Comparison of ENCODE assay signal across 9 cellular contexts in the genomic region with DNA sequence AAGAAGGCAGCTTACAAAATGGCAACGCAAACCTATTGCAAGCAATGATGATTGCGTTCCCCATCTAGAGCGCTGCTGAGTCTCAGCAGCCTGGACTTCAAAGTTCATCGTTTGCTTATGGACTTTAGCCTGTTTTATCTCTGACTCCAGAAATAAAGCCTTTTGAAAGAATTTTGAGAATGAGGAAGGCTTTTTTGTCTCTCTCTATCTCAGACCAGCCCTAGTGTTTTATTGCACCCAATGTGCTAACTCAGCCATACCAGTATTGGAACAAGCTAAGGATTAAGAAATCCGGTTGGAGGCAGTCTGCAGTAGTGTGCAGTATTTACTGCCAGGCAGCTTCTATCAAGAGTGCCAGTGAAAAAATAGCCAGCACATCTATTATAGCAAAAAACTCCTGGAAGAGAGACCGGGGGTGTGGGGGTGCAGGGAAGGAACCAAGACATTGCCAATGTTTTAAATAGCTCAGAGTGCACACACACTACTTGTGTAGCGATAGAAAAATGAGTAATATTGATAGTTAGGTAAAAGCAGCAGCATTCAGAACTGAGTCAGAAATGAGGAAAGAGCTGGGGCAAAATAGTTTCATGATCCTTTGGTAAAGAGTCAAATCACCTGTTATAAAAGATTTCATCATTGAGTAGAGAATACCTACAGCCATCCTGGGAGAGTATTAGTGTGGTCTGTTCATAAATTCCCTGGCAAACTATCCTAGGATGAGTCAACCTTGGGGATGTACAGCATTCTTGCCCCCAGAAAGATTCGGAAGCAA.
DNase-seq lines count a peak whose midpoint lies in the region; ATAC-seq and TF ChIP-seq lines count a peak whose summit lies in the region.
"Had no signal": no experiment of that assay in that cellular context is flagged by ENCODE, and none has a peak within 500 bp of the region (broad histone marks: within the 10 kb centered on the region; RNA-seq: fewer than 3 reads in every experiment).

No MANE protein-coding gene starts in this region.

- H3K27me3 ChIP-seq in right lobe of liver, result no peaks in the 10 kb centered on the region

- DNase-seq in GM12865 (ENCODE audit: low read depth), result peak; percentile 54
- peak; percentile 23 for DNase-seq in HCEC 1CT
- no peak for DNase-seq in right lobe of liver
- no peak for DNase-seq in SIG-M5 (lab: John Stamatoyannopoulos, UW)
- no peak for DNase-seq in lower leg skin (ENCODE audit: low spot score in 2 of 2)
- DNase-seq in stimulated activated CD4-positive, alpha-beta T cell treated with anti-CD3 and anti-CD28 coated beads, Interleukin-1b, Interleukin-23, amount 100 ng/mL, for 48 hours, result no peak
- DNase-seq: NCI-H2171 treated with DMSO at 0.1 percent for 48 hours had no signal

- ATAC-seq in SK-N-SH treated with all-trans-retinoic acid at 6 μM for 48 hours, result peak; percentile 16; the same call in 1 of the 3 replicates
- peak; percentile 66 to 92 (median 78) for ATAC-seq in right lobe of liver
- no peak for ATAC-seq in GM19397 (IDR thresholded peaks at IDR 0.05; ENCODE audit: unreplicated experiment)

- H3K36me3 ChIP-seq in right lobe of liver, result no peaks in the 10 kb centered on the region

- no peaks in the 10 kb centered on the region for H3K9me3 ChIP-seq in right lobe of liver

- no peak for TF ChIP-seq POLR2A in right lobe of liver (IDR thresholded peaks at IDR 0.05)
- no peak for TF ChIP-seq POLR2A in lower leg skin (IDR thresholded peaks at IDR 0.05)

- TF ChIP-seq CTCF in GM12865 (IDR thresholded peaks at IDR 0.05; ENCODE audit: insufficient read depth, low read depth, low read length, missing control alignments) (no peak), right lobe of liver (IDR thresholded peaks at IDR 0.05) (no peak), lower leg skin (IDR thresholded peaks at IDR 0.05) (no peak)

- no peak overlapping the region for H3K27ac ChIP-seq in right lobe of liver

- intact Hi-C loops in right lobe of liver (cut with DNase I) (no loop called here), lower leg skin (cut with DNase I; ENCODE audit: low total_unique reads) (no loop called here)

- WGBS in right lobe of liver (ENCODE audit: insufficient coverage, low coverage, low lambda C conversion rate, missing lambda C conversion rate), result 44% methylated on average over 8 of the region's 8 CpGs
- 61% methylated on average over 8 of the region's 8 CpGs for WGBS in lower leg skin, 2 donors

- H3K4me1 ChIP-seq in right lobe of liver, result peaks cover 0 to 11% (median 0%) of the 10 kb centered on the region in 4 donors

- no peak overlapping the region for H3K4me3 ChIP-seq in GM12865 (ENCODE audit: low read depth, low read length)
- H3K4me3 ChIP-seq in right lobe of liver, result no peak overlapping the region
- H3K4me3 ChIP-seq in lower leg skin (ENCODE audit: low read depth, poor library complexity, severe bottlenecking), result no peak overlapping the region

TF ChIP-seq in SK-N-SH treated with all-trans-retinoic acid at 6 μM for 48 hours, 23 proteins besides CTCF, POLR2A, EP300 and RAD21:
- TF ChIP-seq PPARA (CRISPR knock-in tag; IDR thresholded peaks at IDR 0.05; ENCODE audit: borderline replicate concordance) (no peak), ZNF8 (CRISPR knock-in tag; IDR thresholded peaks at IDR 0.05) (no peak), CSDC2 (CRISPR knock-in tag; IDR thresholded peaks at IDR 0.05) (no peak), SNAI2 (CRISPR knock-in tag; IDR thresholded peaks at IDR 0.05) (no peak), TCF4 (CRISPR knock-in tag; IDR thresholded peaks at IDR 0.05; ENCODE audit: borderline replicate concordance) (no peak), ESRRG (CRISPR knock-in tag; IDR thresholded peaks at IDR 0.05) (no peak), BACH2 (CRISPR knock-in tag; IDR thresholded peaks at IDR 0.05; ENCODE audit: borderline replicate concordance) (no peak), CREB5 (CRISPR knock-in tag; IDR thresholded peaks at IDR 0.05; ENCODE audit: low read depth) (no peak), TOX (CRISPR knock-in tag; IDR thresholded peaks at IDR 0.05; ENCODE audit: borderline replicate concordance) (no peak), ZNF565 (CRISPR knock-in tag; conservative IDR thresholded peaks at IDR 0.05; ENCODE audit: low read depth) (no peak), ARNTL (CRISPR knock-in tag; IDR thresholded peaks at IDR 0.05; ENCODE audit: borderline replicate concordance, low read depth) (no peak), CSRNP3 (CRISPR knock-in tag; IDR thresholded peaks at IDR 0.05) (no peak), ZNF70 (CRISPR knock-in tag; IDR thresholded peaks at IDR 0.05) (no peak), ZFP30 (CRISPR knock-in tag; IDR thresholded peaks at IDR 0.05) (no peak), ZFP3 (CRISPR knock-in tag; IDR thresholded peaks at IDR 0.05) (no peak), GLIS3 (CRISPR knock-in tag; IDR thresholded peaks at IDR 0.05) (no peak), ZC3H10 (CRISPR knock-in tag; IDR thresholded peaks at IDR 0.05) (no peak), ISL1 (CRISPR knock-in tag; IDR thresholded peaks at IDR 0.05) (no peak), RARB (CRISPR knock-in tag; IDR thresholded peaks at IDR 0.05) (no peak), POU6F1 (CRISPR knock-in tag; IDR thresholded peaks at IDR 0.05; ENCODE audit: borderline replicate concordance, low read depth) (no peak)

Comparison
In these comparisons a context has a peak if more than half of its experiments do, and no peak if none do; other contexts are left out.
1. DNase-seq: peak in GM12865 (single experiment) and HCEC 1CT (single experiment); none in right lobe of liver (0 of 3), SIG-M5 (single experiment), lower leg skin (0 of 2) and stimulated activated CD4-positive, alpha-beta T cell treated with anti-CD3 and anti-CD28 coated beads, Interleukin-1b, Interleukin-23, amount 100 ng/mL, for 48 hours (single experiment).